ENCODE assay signal across 31 cellular contexts in genomic region chr11:69084371-69084770, GRCh38.
"Had no signal": no experiment of that assay in that cellular context is flagged by ENCODE, and none has a peak within 500 bp of the region (broad histone marks: within the 10 kb centered on the region; RNA-seq: fewer than 3 reads in every experiment).

No MANE protein-coding gene starts in this region.

- H3K27ac Mint-ChIP-seq: activated CD8-positive, alpha-beta T cell treated with anti-CD3 and anti-CD28 coated beads for 36 hours; activated naive CD8-positive, alpha-beta T cell; activated T-helper 17 cell treated with anti-CD3 and anti-CD28 coated beads, Interleukin-2, amount 50 U/mL, for 72 hours; endodermal cell; T-helper 17 cell; T-helper 2 cell treated with Interferon-gamma antibody and Interleukin-4, amounts not matched to agents 5 μg/mL and 100 μg/mL, for 36 hours had no signal

- H3K27me3 Mint-ChIP-seq: activated CD8-positive, alpha-beta T cell treated with anti-CD3 and anti-CD28 coated beads for 36 hours; activated naive CD8-positive, alpha-beta T cell; activated T-helper 17 cell treated with anti-CD3 and anti-CD28 coated beads, Interleukin-2, amount 50 U/mL, for 72 hours; central memory CD8-positive, alpha-beta T cell; dendritic cell treated with granulocyte-macrophage colony-stimulating factor and Interleukin-4, amounts not matched to agents 40 ng/mL and 50 ng/mL, for 4 days; T-helper 17 cell had no signal

- H3K4me1 Mint-ChIP-seq: activated T-helper 17 cell treated with anti-CD3 and anti-CD28 coated beads, Interleukin-2, amount 50 U/mL, for 72 hours; endodermal cell had no signal

- DNase-seq: activated CD4-positive, alpha-beta T cell treated with anti-CD3 and anti-CD28 coated beads for 4 hours; activated CD4-positive, alpha-beta T cell treated with anti-CD3 and anti-CD28 coated beads, Interleukin-2, amount 50 U/mL, for 1 hour; activated CD4-positive, alpha-beta T cell treated with anti-CD3 and anti-CD28 coated beads, Interleukin-2, amount 50 U/mL, for 48 hours; activated CD4-positive, CD25-positive, alpha-beta regulatory T cell; activated CD4-positive, CD25-positive, alpha-beta regulatory T cell treated with anti-CD3 and anti-CD28 coated beads, Interleukin-2, amount 50 U/mL, for 72 hours; activated CD8-positive, alpha-beta memory T cell treated with anti-CD3 and anti-CD28 coated beads for 24 hours; activated CD8-positive, alpha-beta T cell treated with anti-CD3 and anti-CD28 coated beads for 36 hours; activated effector memory CD4-positive, alpha-beta T cell treated with Interleukin-2 at 50 U/mL for 16 hours; activated gamma-delta T cell treated with Interleukin-2 at 50 U/mL for 16 hours; activated naive CD4-positive, alpha-beta T cell treated with anti-CD3 and anti-CD28 coated beads, Interleukin-2, amount 50 U/mL, for 16 hours; activated naive CD4-positive, alpha-beta T cell treated with Interleukin-2 at 50 U/mL for 16 hours; activated T-cell treated with anti-CD3 and anti-CD28 coated beads, Interleukin-2, amount 50 U/mL, for 4 hours; amniotic stem cell; anterior cingulate cortex; brain microvascular endothelial cell; effector memory CD4-positive, alpha-beta T cell; endodermal cell; foreskin keratinocyte; gastrocnemius medialis; heart left ventricle; T-helper 1 cell; T-helper 17 cell; T1000 had no signal

- H3K27ac ChIP-seq: brain microvascular endothelial cell, coronary artery, foreskin keratinocyte, gastrocnemius medialis had no signal

- H3K4me3 ChIP-seq: coronary artery, dorsolateral prefrontal cortex, gastrocnemius medialis, heart left ventricle had no signal

- H3K4me3 Mint-ChIP-seq: activated CD8-positive, alpha-beta T cell treated with anti-CD3 and anti-CD28 coated beads for 36 hours; activated naive CD8-positive, alpha-beta T cell; activated T-cell treated with anti-CD3 and anti-CD28 coated beads, Interleukin-2, amount 50 U/mL, for 4 hours; activated T-helper 17 cell treated with anti-CD3 and anti-CD28 coated beads, Interleukin-2, amount 50 U/mL, for 72 hours; central memory CD8-positive, alpha-beta T cell; dendritic cell treated with granulocyte-macrophage colony-stimulating factor and Interleukin-4, amounts not matched to agents 40 ng/mL and 50 ng/mL, for 4 days; endodermal cell; T-helper 17 cell; T-helper 2 cell treated with Interferon-gamma antibody and Interleukin-4, amounts not matched to agents 5 μg/mL and 100 μg/mL, for 36 hours had no signal

- H3K9me3 Mint-ChIP-seq: activated CD8-positive, alpha-beta T cell treated with anti-CD3 and anti-CD28 coated beads for 36 hours; activated T-cell treated with anti-CD3 and anti-CD28 coated beads, Interleukin-2, amount 50 U/mL, for 4 hours; activated T-helper 17 cell treated with anti-CD3 and anti-CD28 coated beads, Interleukin-2, amount 50 U/mL, for 72 hours; central memory CD8-positive, alpha-beta T cell; dendritic cell treated with granulocyte-macrophage colony-stimulating factor and Interleukin-4, amounts not matched to agents 40 ng/mL and 50 ng/mL, for 4 days; endodermal cell; T-helper 2 cell treated with Interferon-gamma antibody and Interleukin-4, amounts not matched to agents 5 μg/mL and 100 μg/mL, for 36 hours had no signal

- ATAC-seq: activated CD8-positive, alpha-beta T cell treated with anti-CD3 and anti-CD28 coated beads for 36 hours; activated T-cell treated with anti-CD3 and anti-CD28 coated beads, Interleukin-2, amount 50 U/mL, for 4 hours; activated T-helper 17 cell treated with anti-CD3 and anti-CD28 coated beads, Interleukin-2, amount 50 U/mL, for 72 hours; esophagus mucosa; foreskin keratinocyte; gastrocnemius medialis; heart left ventricle; T-helper 17 cell had no signal

- H3K27me3 ChIP-seq: brain microvascular endothelial cell, dorsolateral prefrontal cortex, foreskin keratinocyte, gastrocnemius medialis, heart left ventricle had no signal

- H3K36me3 Mint-ChIP-seq: activated naive CD8-positive, alpha-beta T cell had no signal

- H3K9me3 ChIP-seq: gastrocnemius medialis, heart left ventricle had no signal
